25 cellular contexts compared by ENCODE assay signal in the genomic region with DNA sequence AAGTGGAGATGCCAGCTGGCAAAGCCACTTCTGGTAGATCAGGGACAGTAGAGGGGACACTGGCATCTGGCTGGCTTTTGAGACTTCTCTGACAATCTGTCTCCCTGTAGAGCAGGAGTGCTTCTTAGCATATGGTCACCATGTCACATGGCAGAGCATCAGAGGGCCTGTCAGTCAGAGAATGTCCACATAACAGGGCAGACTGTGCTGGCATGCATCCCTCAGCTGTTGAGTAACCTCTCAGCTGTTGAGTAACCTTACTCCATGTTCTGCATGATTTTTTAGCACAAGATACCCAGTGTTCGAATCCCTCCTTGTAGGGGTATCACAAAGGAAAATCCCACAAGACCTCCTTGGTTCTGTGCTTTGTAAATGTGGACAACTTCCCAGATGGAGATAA.
DNase-seq lines count a peak whose midpoint lies in the region; ATAC-seq and TF ChIP-seq lines count a peak whose summit lies in the region.
"Had no signal": no experiment of that assay in that cellular context is flagged by ENCODE, and none has a peak within 500 bp of the region (broad histone marks: within the 10 kb centered on the region; RNA-seq: fewer than 3 reads in every experiment).

No MANE protein-coding gene starts in this region.

- H3K9me3 ChIP-seq in mammary epithelial cell (replicated peaks; ENCODE audit: insufficient read depth, low read length) (no peaks in the 10 kb centered on the region), left lung (peaks cover 0 to 3% of the 10 kb centered on the region in 2 donors), sigmoid colon (no peaks in the 10 kb centered on the region)
- H3K9me3 ChIP-seq: A549, Peyer's patch had no signal

- no peaks in the 10 kb centered on the region for H3K36me3 ChIP-seq in mammary epithelial cell (ENCODE audit: insufficient read depth, low read length)
- H3K36me3 ChIP-seq in left lung = no peaks in the 10 kb centered on the region
- no peaks in the 10 kb centered on the region for H3K36me3 ChIP-seq in sigmoid colon
- H3K36me3 ChIP-seq: BLaER1 treated with 17β-estradiol and CSF1 and Interleukin-3, amounts not matched to agents 10 nM and 100 nM; Peyer's patch had no signal

- WGBS in mammary epithelial cell (ENCODE audit: low coverage, missing lambda C conversion rate) = no CpG with 5 or more reads among the region's 1 CpG
- 75 to 87% methylated on average over 1 of the region's 1 CpG for WGBS in sigmoid colon, 2 donors

- DNase-seq in MCF 10A (ENCODE audit: unreplicated experiment) = peak; percentile 70
- DNase-seq in mammary epithelial cell = no peak
- peak; percentile 33 for DNase-seq in NCI-H446 treated with DMSO at 0.1 percent for 48 hours (lab: John Stamatoyannopoulos, UW)
- DNase-seq in left lung = no peak
- DNase-seq in sigmoid colon = no peak
- DNase-seq: AML-193; CD4-positive, alpha-beta T cell; COR-L47; IMR-90; MV-4-11; NCI-H1105; NCI-H1436 treated with DMSO at 0.1 percent for 48 hours; NCI-H2029 treated with DMSO at 0.1 percent for 48 hours; NCI-H345; NCI-H526 treated with DMSO at 0.1 percent for 48 hours; OCI-M1; Peyer's patch; SHP77 treated with DMSO at 0.1 percent for 48 hours; T-helper 1 cell had no signal

- H3K4me1 Mint-ChIP-seq in MCF 10A (ENCODE audit: insufficient read depth, unreplicated experiment) = peaks cover 8% of the 10 kb centered on the region

- no peak overlapping the region for H3K9ac ChIP-seq in mammary epithelial cell (ENCODE audit: insufficient read depth, low read length)
- H3K9ac ChIP-seq: BLaER1 treated with 17β-estradiol and CSF1 and Interleukin-3, amounts not matched to agents 10 nM and 100 nM; KMS-11 had no signal

- no peak for TF ChIP-seq CTCF in MCF 10A (IDR thresholded peaks at IDR 0.05; ENCODE audit: unreplicated experiment)
- TF ChIP-seq CTCF in mammary epithelial cell (conservative IDR thresholded peaks at IDR 0.05 in 1 of 2, IDR thresholded peaks at IDR 0.05 in 1 of 2; ENCODE audit: extremely low read depth in 1 of 2, insufficient read depth in 1 of 2, low read depth in 1 of 2, low read length in 2 of 2) = no peak
- no peak for TF ChIP-seq CTCF in left lung (IDR thresholded peaks at IDR 0.05)
- TF ChIP-seq CTCF in sigmoid colon (IDR thresholded peaks at IDR 0.05) = no peak

- no peak overlapping the region for H2AFZ ChIP-seq in mammary epithelial cell (ENCODE audit: low read depth, low read length)

- POLR2A ChIA-PET in MCF 10A (lab: Yijun Ruan, JAX) = interaction anchor here (0.6 kb wide), 1 partner anchor 563 kb away, joined by 4 read pairs; no protein-coding TSS in a partner anchor

- dilution Hi-C loops in mammary epithelial cell (cut with HindIII; ENCODE audit: low sequenced_read_pairs) = no loop called here

- H3K27me3 Mint-ChIP-seq in MCF 10A (ENCODE audit: insufficient read depth, unreplicated experiment) = no peaks in the 10 kb centered on the region
- H3K27me3 Mint-ChIP-seq: CD4-positive, alpha-beta T cell had no signal

- TF ChIP-seq POLR2A in sigmoid colon (IDR thresholded peaks at IDR 0.05) = no peak

- in situ Hi-C loops in mammary epithelial cell (cut with MboI; ENCODE audit: low sequenced_read_pairs in 2 of 2) = no loop called here

- H3K27ac ChIP-seq in mammary epithelial cell (ENCODE audit: insufficient read depth, low read depth, low read length) (no peak overlapping the region), left lung (no peak overlapping the region), sigmoid colon (no peak overlapping the region)
- H3K27ac ChIP-seq: A549; BLaER1 treated with 17β-estradiol and CSF1 and Interleukin-3, amounts not matched to agents 10 nM and 100 nM; KMS-11; Peyer's patch had no signal

- H3K36me3 Mint-ChIP-seq in MCF 10A (ENCODE audit: insufficient read depth, unreplicated experiment) = no peaks in the 10 kb centered on the region

- intact Hi-C loops in MCF 10A (cut with micrococcal nuclease) = no loop called here
- intact Hi-C loops in mammary epithelial cell (cut with micrococcal nuclease) = no loop called here
- intact Hi-C loops in left lung (cut with DNase I) = no loop called here
- intact Hi-C loops in sigmoid colon (cut with DNase I) = no loop called here

- BruUV-seq in MCF 10A (replicated peaks; lab: Mats Ljungman, UMichigan) (no TSS peak), mammary epithelial cell (replicated peaks; lab: Mats Ljungman, UMichigan) (no TSS peak)

- H3K4me3 Mint-ChIP-seq in MCF 10A (ENCODE audit: unreplicated experiment) = no peak overlapping the region
- H3K4me3 Mint-ChIP-seq: CD4-positive, alpha-beta T cell; T-helper 2 cell treated with Interferon-gamma antibody and Interleukin-4, amounts not matched to agents 5 μg/mL and 100 μg/mL, for 36 hours had no signal

- H4K20me1 ChIP-seq in mammary epithelial cell (ENCODE audit: insufficient read depth, low read length) = no peaks in the 10 kb centered on the region
- H4K20me1 ChIP-seq: BLaER1 treated with 17β-estradiol and CSF1 and Interleukin-3, amounts not matched to agents 10 nM and 100 nM had no signal

- peak; percentile 33 for ATAC-seq in left lung
- ATAC-seq in HG02588 (IDR thresholded peaks at IDR 0.05; ENCODE audit: unreplicated experiment) = no peak
- ATAC-seq in GM19324 (IDR thresholded peaks at IDR 0.05; ENCODE audit: low FRiP score, unreplicated experiment) = no peak
- ATAC-seq: A549 had no signal

- no peaks in the 10 kb centered on the region for H3K4me1 ChIP-seq in mammary epithelial cell (ENCODE audit: insufficient read depth, low read length)
- H3K4me1 ChIP-seq in left lung = no peaks in the 10 kb centered on the region
- H3K4me1 ChIP-seq in sigmoid colon = no peaks in the 10 kb centered on the region
- H3K4me1 ChIP-seq: A549, Peyer's patch had no signal

- CTCF ChIA-PET in MCF 10A (lab: Yijun Ruan, JAX) (interaction anchor here (0.5 to 1.2 kb wide), 2 partner anchors 18 to 1583 kb away, joined by 3 to 6 read pairs; no protein-coding TSS in a partner anchor), mammary epithelial cell (lab: Charles Lee; ENCODE audit: low non-redundant PET) (no interaction called here)

- no peaks in the 10 kb centered on the region for H3K9me3 Mint-ChIP-seq in MCF 10A (ENCODE audit: unreplicated experiment)
- H3K9me3 Mint-ChIP-seq: CD4-positive, alpha-beta T cell; T-helper 2 cell treated with Interferon-gamma antibody and Interleukin-4, amounts not matched to agents 5 μg/mL and 100 μg/mL, for 36 hours had no signal

- H3K79me2 ChIP-seq in mammary epithelial cell (ENCODE audit: insufficient read depth, low read length) = no peaks in the 10 kb centered on the region

- H3K27me3 ChIP-seq in mammary epithelial cell (ENCODE audit: insufficient read depth, low read length) = no peaks in the 10 kb centered on the region
- no peaks in the 10 kb centered on the region for H3K27me3 ChIP-seq in left lung
- no peaks in the 10 kb centered on the region for H3K27me3 ChIP-seq in sigmoid colon
- H3K27me3 ChIP-seq: BLaER1 treated with 17β-estradiol and CSF1 and Interleukin-3, amounts not matched to agents 10 nM and 100 nM; Peyer's patch had no signal

- H3K4me3 ChIP-seq in mammary epithelial cell (replicated peaks in 1 of 3; ENCODE audit: insufficient read depth in 1 of 3, low read depth in 2 of 3, low read length in 3 of 3) (no peak overlapping the region), left lung (no peak overlapping the region), sigmoid colon (no peak overlapping the region)
- H3K4me3 ChIP-seq: A549; BLaER1 treated with 17β-estradiol and CSF1 and Interleukin-3, amounts not matched to agents 10 nM and 100 nM; Peyer's patch had no signal

- peak overlapping the region; percentile 57 for H3K27ac Mint-ChIP-seq in MCF 10A (ENCODE audit: low read depth, unreplicated experiment)
- H3K27ac Mint-ChIP-seq: CD4-positive, alpha-beta T cell; T-helper 2 cell treated with Interferon-gamma antibody and Interleukin-4, amounts not matched to agents 5 μg/mL and 100 μg/mL, for 36 hours had no signal

- TF ChIP-seq EP300 in sigmoid colon (IDR thresholded peaks at IDR 0.05) = no peak

- H3K4me2 ChIP-seq in mammary epithelial cell (ENCODE audit: insufficient read depth, low read depth, low read length) = no peak overlapping the region
- H3K4me2 ChIP-seq: A549; BLaER1 treated with 17β-estradiol and CSF1 and Interleukin-3, amounts not matched to agents 10 nM and 100 nM; KMS-11 had no signal

Comparison
In these comparisons a context has a peak if more than half of its experiments do, and no peak if none do; other contexts are left out.
1. DNase-seq: peak in MCF 10A (single experiment) and NCI-H446 treated with DMSO at 0.1 percent for 48 hours (single experiment); none in mammary epithelial cell (single experiment), left lung (0 of 2) and sigmoid colon (single experiment).